Comparison of ENCODE assay signal across 1 cellular context in the genomic region with DNA sequence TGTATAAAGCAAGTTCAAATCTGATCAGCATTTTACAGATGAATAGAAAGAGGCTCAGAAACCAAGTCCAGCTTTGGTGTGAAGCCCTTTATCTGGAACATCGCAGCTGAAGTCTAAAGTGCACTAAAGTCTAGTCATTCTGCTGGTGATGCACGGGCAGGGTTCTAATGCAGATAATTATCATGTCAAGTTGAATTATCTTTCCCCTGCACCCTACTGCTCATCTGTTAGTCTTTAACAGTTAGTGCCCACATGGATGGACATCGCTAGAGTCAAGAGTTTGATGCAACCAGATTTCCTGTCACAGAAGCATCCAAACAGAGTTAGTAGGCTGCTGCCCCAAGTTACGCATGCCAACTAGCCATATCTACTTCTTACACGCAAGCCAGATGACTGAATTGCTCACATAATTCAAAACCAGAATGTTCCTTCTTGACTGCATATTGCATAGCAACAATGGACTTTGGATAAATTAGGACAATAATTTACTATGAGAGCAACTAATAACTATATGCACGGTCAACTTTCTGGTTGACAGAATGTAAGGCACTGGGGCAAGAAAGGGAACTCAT.
TF ChIP-seq lines count a peak whose summit lies in the region.

No MANE protein-coding gene starts in this region.

TF ChIP-seq in HepG2, 621 proteins besides CTCF, POLR2A, EP300 and RAD21:
- TF ChIP-seq HNF4A (CRISPR knock-in tag; IDR thresholded peaks at IDR 0.05) (0 out of 2 replicates have a peak, but pooled peaks have one; percentile 9), SRY (CRISPR knock-in tag; IDR thresholded peaks at IDR 0.05) (no peak), ZNF562 (CRISPR knock-in tag; IDR thresholded peaks at IDR 0.05; ENCODE audit: borderline replicate concordance) (no peak)
